In the genomic region with DNA sequence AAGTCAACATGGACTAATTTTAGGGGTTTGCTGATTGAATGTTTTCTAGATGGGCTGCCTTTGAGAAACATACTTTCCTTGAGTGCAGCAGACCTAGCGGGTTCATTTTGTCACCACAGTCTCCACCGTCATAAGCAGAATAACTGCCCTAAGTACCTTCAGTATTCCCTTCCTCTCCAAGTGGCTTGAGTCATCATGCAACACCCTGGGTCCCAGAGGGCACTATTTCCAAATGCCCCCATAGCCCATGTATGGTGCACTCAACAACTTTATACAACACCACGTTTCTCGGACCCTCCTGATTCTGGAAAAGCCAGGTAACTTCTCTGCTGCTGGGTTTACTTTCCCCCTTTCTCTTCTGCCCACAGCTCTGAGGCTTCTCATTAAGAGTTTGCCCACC, we compare ENCODE assay signal across 4 cellular contexts.
"Had no signal": no experiment of that assay in that cellular context is flagged by ENCODE, and none has a peak within 500 bp of the region (broad histone marks: within the 10 kb centered on the region; RNA-seq: fewer than 3 reads in every experiment).

No MANE protein-coding gene starts in this region.

- H3K36me3 Mint-ChIP-seq: IgD-negative memory B cell had no signal

- H3K4me3 Mint-ChIP-seq: IgD-negative memory B cell had no signal

- H3K27ac ChIP-seq: HL-60 had no signal

- H3K4me3 ChIP-seq: K562 had no signal

- H3K4me1 Mint-ChIP-seq: IgD-negative memory B cell had no signal

- H3K27ac Mint-ChIP-seq: IgD-negative memory B cell had no signal

- DNase-seq: IMR-90 had no signal
